In the genomic region with DNA sequence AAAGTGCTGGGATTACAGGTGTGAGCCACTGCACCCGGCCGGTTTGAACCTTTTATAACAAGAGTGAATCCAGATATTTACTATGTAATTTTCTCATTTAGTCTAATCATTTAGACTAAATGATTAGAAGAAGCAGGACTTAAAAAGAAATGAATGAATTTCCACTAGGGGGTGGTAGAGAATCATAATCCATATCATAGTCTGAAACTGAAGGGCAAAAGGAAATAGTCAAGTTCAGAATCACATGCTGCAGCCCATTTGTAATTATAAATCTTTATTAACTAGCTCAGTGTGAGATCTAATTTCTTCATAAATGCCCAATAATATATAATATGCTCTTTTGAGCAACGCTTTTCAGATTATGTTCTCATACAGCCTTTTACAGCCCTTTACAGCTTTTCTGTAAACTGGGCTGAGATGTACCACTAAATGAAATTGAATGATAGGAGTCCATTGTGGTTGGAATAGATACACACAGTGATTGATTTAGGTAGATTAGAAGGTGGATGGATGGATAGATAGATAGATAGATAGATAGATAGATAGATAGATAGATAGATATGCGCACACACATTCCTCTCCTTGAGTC, we compare ENCODE assay signal across 1 cellular context.
TF ChIP-seq lines count a peak whose summit lies in the region.

No MANE protein-coding gene starts in this region.

TF ChIP-seq in H1, 55 proteins besides CTCF, POLR2A, EP300 and RAD21:
- no peak for TF ChIP-seq TCF12 (IDR thresholded peaks at IDR 0.05; ENCODE audit: low read depth, low read length)
- TF ChIP-seq SP2 (IDR thresholded peaks at IDR 0.05; ENCODE audit: low read length), result no peak
